In genomic region chr6:165760803-165761185, GRCh38 we compare ENCODE assay signal across 23 cellular contexts.
"Had no signal": no experiment of that assay in that cellular context is flagged by ENCODE, and none has a peak within 500 bp of the region (broad histone marks: within the 10 kb centered on the region; RNA-seq: fewer than 3 reads in every experiment).

No MANE protein-coding gene starts in this region.

- H3K27me3 ChIP-seq: dorsolateral prefrontal cortex, esophagus muscularis mucosa, foreskin keratinocyte, gastroesophageal sphincter, hepatocyte, left lung had no signal

- H3K4me3 ChIP-seq: coronary artery, dorsolateral prefrontal cortex, esophagus muscularis mucosa, gastroesophageal sphincter, heart left ventricle, hepatocyte, left lung, lower lobe of right lung, mucosa of descending colon had no signal

- H2AFZ ChIP-seq: hepatocyte had no signal

- H3K27ac Mint-ChIP-seq: immature natural killer cell, mesothelial cell of epicardium, naive B cell had no signal

- H3K4me1 Mint-ChIP-seq: immature natural killer cell, mesothelial cell of epicardium, naive B cell had no signal

- H3K36me3 ChIP-seq: esophagus muscularis mucosa, gastroesophageal sphincter, heart left ventricle, left lung, lower lobe of right lung had no signal

- H3K27ac ChIP-seq: coronary artery, dorsolateral prefrontal cortex, esophagus muscularis mucosa, foreskin keratinocyte, gastroesophageal sphincter, heart left ventricle, hepatocyte, left lung, lower lobe of right lung had no signal

- H3K4me1 ChIP-seq: foreskin keratinocyte, gastroesophageal sphincter, left lung, lower lobe of right lung had no signal

- DNase-seq: dermis blood vessel endothelial cell; dorsolateral prefrontal cortex; effector CD4-positive, alpha-beta T cell; effector memory CD4-positive, alpha-beta T cell; foreskin keratinocyte; heart left ventricle; hypothalamus; immature natural killer cell; islet precursor cell; kidney; kidney glomerular epithelial cell; left colon; left lung; left ventricle myocardium superior; lower lobe of right lung; mesenchymal stem cell; mucosa of descending colon; naive B cell had no signal

- H3K79me2 ChIP-seq: hepatocyte had no signal

- H3K4me3 Mint-ChIP-seq: immature natural killer cell, mesothelial cell of epicardium had no signal

- H3K4me2 ChIP-seq: hepatocyte had no signal

- H3K36me3 Mint-ChIP-seq: immature natural killer cell, mesothelial cell of epicardium had no signal
